8 cellular contexts compared by ENCODE assay signal in the genomic region with DNA sequence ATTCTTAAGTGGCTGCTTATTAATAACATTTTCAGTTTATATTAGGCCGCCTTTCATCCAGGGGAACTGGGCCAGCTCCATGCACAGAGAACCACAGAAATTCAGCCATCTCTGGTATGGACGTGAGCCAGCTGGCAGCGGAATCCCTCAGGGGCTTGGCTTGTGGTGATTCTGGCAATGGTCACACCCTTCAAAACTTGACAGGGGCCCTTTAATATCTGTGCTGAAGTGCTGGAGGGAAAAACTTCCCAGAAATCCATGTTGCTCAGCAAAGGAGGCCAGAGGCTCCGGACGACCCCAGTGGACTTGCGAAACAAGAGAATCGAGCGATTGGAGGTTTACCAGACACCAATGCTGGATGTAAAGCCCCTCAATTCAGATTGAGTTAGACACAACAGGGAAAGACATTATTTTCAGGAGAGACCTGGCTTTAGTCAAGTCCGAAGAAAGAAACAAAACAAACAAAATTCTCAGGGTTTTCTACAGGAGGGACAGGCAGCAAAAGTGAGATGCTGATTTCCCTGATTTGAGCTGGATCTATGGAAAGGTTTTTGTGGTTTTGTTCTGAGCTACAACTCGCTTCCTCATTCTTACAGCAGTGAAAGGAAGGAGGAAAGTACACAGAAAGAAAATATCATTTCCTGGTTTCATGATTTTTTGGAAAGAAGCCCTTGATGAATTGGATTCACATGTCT. TPM values are rescaled to one million over a fixed set of nuclear protein-coding genes. Genes with fewer than 3 reads are reported as not detected.
DNase-seq lines count a peak whose midpoint lies in the region; ATAC-seq and TF ChIP-seq lines count a peak whose summit lies in the region.

No MANE protein-coding gene starts in this region.

- H4K20me1 ChIP-seq in fibroblast of lung (ENCODE audit: control insufficient read depth, extremely low read depth, insufficient read depth, low read length) (no peaks in the 10 kb centered on the region), neural progenitor cell (ENCODE audit: low read depth) (peaks cover 12% of the 10 kb centered on the region)

- ATAC-seq in T-helper 17 cell (no peak), GM19035 (IDR thresholded peaks at IDR 0.05; ENCODE audit: unreplicated experiment) (no peak)

- H3K9me3 ChIP-seq in BE2C (no peaks in the 10 kb centered on the region; the same call in 1 of the 2 replicates), fibroblast of lung (ENCODE audit: control insufficient read depth, insufficient read depth, low read depth, low read length) (no peaks in the 10 kb centered on the region), neural progenitor cell (ENCODE audit: low read depth) (no peaks in the 10 kb centered on the region), T-helper 17 cell (ENCODE audit: control insufficient read depth, low read length, poor library complexity, severe bottlenecking) (no peaks in the 10 kb centered on the region)

- H3K9me3 Mint-ChIP-seq in neural progenitor cell, result no peaks in the 10 kb centered on the region

- H3K36me3 ChIP-seq in BE2C (no peaks in the 10 kb centered on the region), fibroblast of lung (ENCODE audit: control insufficient read depth, insufficient read depth, low read length) (no peaks in the 10 kb centered on the region), neural progenitor cell (no peaks in the 10 kb centered on the region)

- H3K9ac ChIP-seq in fibroblast of lung (ENCODE audit: insufficient read depth, low read length) (peak overlapping the region; percentile 56), neural progenitor cell (no peak overlapping the region)

- no peaks in the 10 kb centered on the region for H3K27me3 ChIP-seq in BE2C
- H3K27me3 ChIP-seq in fibroblast of lung (ENCODE audit: control insufficient read depth, insufficient read depth, low read length), result no peaks in the 10 kb centered on the region
- H3K27me3 ChIP-seq in neural progenitor cell, result no peaks in the 10 kb centered on the region

- peaks cover 23% of the 10 kb centered on the region for H3F3A ChIP-seq in neural progenitor cell (ENCODE audit: low read depth)

- DNase-seq in BE2C, result peak; percentile 77
- peak; percentile 94 to 99 for DNase-seq in fibroblast of lung (ENCODE audit: low read depth in 2 of 2)
- no peak for DNase-seq in neural progenitor cell (ENCODE audit: low spot score)
- DNase-seq in T-helper 17 cell, result no peak
- DNase-seq in stimulated activated CD4-positive, alpha-beta T cell treated with anti-CD3 and anti-CD28 coated beads, Interleukin-2, amount 100 ng/mL, for 48 hours, result no peak
- DNase-seq in activated CD4-positive, CD25-positive, alpha-beta regulatory T cell treated with anti-CD3 and anti-CD28 coated beads, Interleukin-2, amount 50 U/mL, for 72 hours, result no peak

- H3K79me2 ChIP-seq in fibroblast of lung (ENCODE audit: control insufficient read depth, insufficient read depth, low read length), result peaks cover 25% of the 10 kb centered on the region
- H3K79me2 ChIP-seq in neural progenitor cell (ENCODE audit: low read depth), result peaks cover 15% of the 10 kb centered on the region

- H3K4me1 Mint-ChIP-seq in neural progenitor cell, result peaks cover 33% of the 10 kb centered on the region
- H3K4me1 Mint-ChIP-seq in T-helper 17 cell, result no peaks in the 10 kb centered on the region

- no peak overlapping the region for H3K4me3 Mint-ChIP-seq in neural progenitor cell
- no peak overlapping the region for H3K4me3 Mint-ChIP-seq in T-helper 17 cell

- H3K27me3 Mint-ChIP-seq in neural progenitor cell (ENCODE audit: insufficient read depth, low read depth) (no peaks in the 10 kb centered on the region), T-helper 17 cell (no peaks in the 10 kb centered on the region)

- TF ChIP-seq CTCF in BE2C (IDR thresholded peaks at IDR 0.05; ENCODE audit: low read depth, low read length) (no peak), fibroblast of lung (conservative IDR thresholded peaks at IDR 0.05 in 1 of 2, IDR thresholded peaks at IDR 0.05 in 1 of 2; ENCODE audit: low read depth in 1 of 2, low read length in 2 of 2) (no peak), neural progenitor cell (IDR thresholded peaks at IDR 0.05) (no peak)

- H3K4me1 ChIP-seq in BE2C (peaks cover 18% of the 10 kb centered on the region), fibroblast of lung (ENCODE audit: control insufficient read depth, extremely low read depth, insufficient read depth, low read length) (peaks cover 28% of the 10 kb centered on the region), neural progenitor cell (peaks cover 39% of the 10 kb centered on the region)

- H2AFZ ChIP-seq in fibroblast of lung (ENCODE audit: low read length) (peak overlapping the region; percentile 17), neural progenitor cell (replicated peaks) (no peak overlapping the region)

- H3K27ac Mint-ChIP-seq in neural progenitor cell, result no peak overlapping the region
- H3K27ac Mint-ChIP-seq in T-helper 17 cell, result no peak overlapping the region

- no peaks in the 10 kb centered on the region for H3K36me3 Mint-ChIP-seq in neural progenitor cell
- peaks cover 2% of the 10 kb centered on the region for H3K36me3 Mint-ChIP-seq in T-helper 17 cell (ENCODE audit: low read depth)

- H3K4me2 ChIP-seq in fibroblast of lung (ENCODE audit: extremely low read depth, insufficient read depth, low read length) (peak overlapping the region; percentile 87), neural progenitor cell (peak overlapping the region; percentile 7)

- H3K4me3 ChIP-seq in BE2C (ENCODE audit: low read depth, low read length), result peak overlapping the region; percentile 24; the same call in 1 of the 2 replicates
- H3K4me3 ChIP-seq in fibroblast of lung (replicated peaks in 1 of 4; ENCODE audit: control extremely low read depth in 1 of 4, insufficient read depth in 1 of 4, low read depth in 3 of 4, low read length in 4 of 4), result peak overlapping the region; percentile 32 to 68 (median 40)
- no peak overlapping the region for H3K4me3 ChIP-seq in neural progenitor cell

- H3K27ac ChIP-seq in fibroblast of lung (ENCODE audit: insufficient read depth, low read length) (peak overlapping the region; percentile 90), neural progenitor cell (no peak overlapping the region)

TF ChIP-seq in PFSK-1, 5 proteins besides CTCF, POLR2A, EP300 and RAD21:
- TF ChIP-seq POLR2AphosphoS5 (IDR thresholded peaks at IDR 0.05; ENCODE audit: low read depth, low read length), result no peak
- TF ChIP-seq SIN3A (IDR thresholded peaks at IDR 0.05; ENCODE audit: borderline replicate concordance, insufficient read depth, low read length), result peak; percentile 37; the same call in 1 of the 2 replicates

RNA-seq across cellular contexts. Expression of a gene that starts 11.1 kb away (rescaled TPM):
- polyA plus RNA-seq in BE2C (2012; ENCODE audit: insufficient read depth, insufficient read length, low read depth), result 0.11 TPM
- 2.5 TPM for polyA plus RNA-seq in PFSK-1 (2012; ENCODE audit: insufficient read length, low read depth)
- total RNA-seq in fibroblast of lung (25.9 and 29.4 TPM in 2 replicates), neural progenitor cell (ENCODE audit: low replicate concordance) (10.7 and 11.5 TPM in 2 replicates), T-helper 17 cell (under 1 TPM; 0.21 to 0.37 TPM)
- 7.2 and 14.1 TPM in 2 replicates for polyA plus RNA-seq in fibroblast of lung
- 5.2 and 10.7 TPM in 2 replicates for polyA plus RNA-seq in fibroblast of lung (2012)
- polyA minus RNA-seq in fibroblast of lung (ENCODE audit: low replicate concordance), result 32.8 and 48.0 TPM in 2 replicates

Comparison
In these comparisons a context has a peak if more than half of its experiments do, and no peak if none do; other contexts are left out.
1. DNase-seq: peak in BE2C (single experiment) and fibroblast of lung (2 of 2); none in neural progenitor cell (single experiment), T-helper 17 cell (0 of 3), stimulated activated CD4-positive, alpha-beta T cell treated with anti-CD3 and anti-CD28 coated beads, Interleukin-2, amount 100 ng/mL, for 48 hours (0 of 2) and activated CD4-positive, CD25-positive, alpha-beta regulatory T cell treated with anti-CD3 and anti-CD28 coated beads, Interleukin-2, amount 50 U/mL, for 72 hours (single experiment).